ENCODE assay signal across 11 cellular contexts in genomic region chr12:109097140-109097434, GRCh38. TPM values are rescaled to one million over a fixed set of nuclear protein-coding genes. Genes with fewer than 3 reads are reported as not detected.
A peak's percentile ranks its signal among the peaks of the same experiment; 100 is the strongest.
DNase-seq lines count a peak whose midpoint lies in the region; ATAC-seq and TF ChIP-seq lines count a peak whose summit lies in the region.
"Had no signal": no experiment of that assay in that cellular context is flagged by ENCODE, and none has a peak within 500 bp of the region (broad histone marks: within the 10 kb centered on the region; RNA-seq: fewer than 3 reads in every experiment).

No MANE protein-coding gene starts in this region.

- H3K4me3 Mint-ChIP-seq in CD4-positive, CD25-positive, alpha-beta regulatory T cell, result peak overlapping the region in 3 of 4 donors; percentile 53 to 84 (median 66)
- H3K4me3 Mint-ChIP-seq in nephron, result peak overlapping the region; percentile 92 to 97 (median 95)

- no peak for TF ChIP-seq CTCF in brain microvascular endothelial cell (IDR thresholded peaks at IDR 0.05; ENCODE audit: low read depth, low read length, missing control alignments)
- no peak for TF ChIP-seq CTCF in nephron (IDR thresholded peaks at IDR 0.05; ENCODE audit: unreplicated experiment in 3 of 3)
- TF ChIP-seq CTCF in GM13976 (IDR thresholded peaks at IDR 0.05; ENCODE audit: borderline replicate concordance, control extremely low read depth, extremely low read depth, insufficient read depth, missing control alignments), result no peak

- H3K4me1 ChIP-seq in CD4-positive, CD25-positive, alpha-beta regulatory T cell (ENCODE audit: control insufficient read depth, insufficient read depth, low read length, poor library complexity, severe bottlenecking), result peaks cover 43% of the 10 kb centered on the region

- H3K4me3 ChIP-seq in CD4-positive, CD25-positive, alpha-beta regulatory T cell (ENCODE audit: low read depth, low read length), result no peak overlapping the region
- H3K4me3 ChIP-seq in Jurkat, Clone E6-1 (ENCODE audit: low read length), result peak overlapping the region; percentile 77
- H3K4me3 ChIP-seq in brain microvascular endothelial cell (ENCODE audit: low read depth, low read length), result peak overlapping the region; percentile 81

- peaks cover 6% of the 10 kb centered on the region for H3K36me3 ChIP-seq in CD4-positive, CD25-positive, alpha-beta regulatory T cell (ENCODE audit: control insufficient read depth, insufficient read depth, low read length)
- H3K36me3 ChIP-seq in brain microvascular endothelial cell (replicated peaks), result no peaks in the 10 kb centered on the region
- H3K36me3 ChIP-seq: breast epithelium had no signal

- peaks cover 4% of the 10 kb centered on the region for H3K36me3 Mint-ChIP-seq in CD4-positive, CD25-positive, alpha-beta regulatory T cell
- H3K36me3 Mint-ChIP-seq in nephron (ENCODE audit: low read depth), result peaks cover 32% of the 10 kb centered on the region

- H3K27me3 Mint-ChIP-seq in CD4-positive, CD25-positive, alpha-beta regulatory T cell, result no peaks in the 10 kb centered on the region
- H3K27me3 Mint-ChIP-seq in nephron (ENCODE audit: low read depth), result no peaks in the 10 kb centered on the region
- H3K27me3 Mint-ChIP-seq: T-helper 17 cell had no signal

- no peaks in the 10 kb centered on the region for H3K9me3 Mint-ChIP-seq in CD4-positive, CD25-positive, alpha-beta regulatory T cell
- H3K9me3 Mint-ChIP-seq in nephron, result no peaks in the 10 kb centered on the region

- H3K9me3 ChIP-seq in CD4-positive, CD25-positive, alpha-beta regulatory T cell (ENCODE audit: control insufficient read depth in 2 of 2, low read length in 2 of 2), result no peaks in the 10 kb centered on the region
- H3K9me3 ChIP-seq: breast epithelium, lower lobe of right lung had no signal

- H3K4me1 Mint-ChIP-seq in CD4-positive, CD25-positive, alpha-beta regulatory T cell, result peaks cover 10 to 53% (median 33%) of the 10 kb centered on the region in 4 donors
- H3K4me1 Mint-ChIP-seq in nephron, result peaks cover 42% of the 10 kb centered on the region

- DNase-seq in CD4-positive, CD25-positive, alpha-beta regulatory T cell, result no peak
- DNase-seq in Jurkat, Clone E6-1 (ENCODE audit: low read depth, low spot score), result no peak
- DNase-seq in brain microvascular endothelial cell, result no peak
- no peak for DNase-seq in DMS114 treated with DMSO at 0.1 percent for 48 hours (lab: John Stamatoyannopoulos, UW; ENCODE audit: unreplicated experiment)
- no peak for DNase-seq in GM13976 (ENCODE audit: low spot score)
- DNase-seq in effector CD8-positive, alpha-beta T cell (lab: John Stamatoyannopoulos, UW), result no peak
- DNase-seq: lower lobe of right lung had no signal

- in situ Hi-C loops in brain microvascular endothelial cell (cut with HindIII; ENCODE audit: low pct_ligation_motif_present, low sequenced_read_pairs) (no loop called here), GM13976 (cut with MboI; ENCODE audit: low sequenced_read_pairs, unreplicated experiment) (loop anchor here (25.0 kb wide), 3 partner anchors 210 to 535 kb away; partner anchors contain the start of genes DAO, ISCU and SART3)

- no peaks in the 10 kb centered on the region for H3K27me3 ChIP-seq in CD4-positive, CD25-positive, alpha-beta regulatory T cell (ENCODE audit: control insufficient read depth, insufficient read depth, low read length)
- H3K27me3 ChIP-seq in brain microvascular endothelial cell (replicated peaks), result no peaks in the 10 kb centered on the region
- H3K27me3 ChIP-seq: breast epithelium had no signal

- no peak overlapping the region for H3K27ac ChIP-seq in CD4-positive, CD25-positive, alpha-beta regulatory T cell (ENCODE audit: insufficient read depth, low read length, poor library complexity, severe bottlenecking)
- H3K27ac ChIP-seq in brain microvascular endothelial cell, result no peak overlapping the region
- H3K27ac ChIP-seq: breast epithelium, lower lobe of right lung had no signal

- no peak for ATAC-seq in CD4-positive, CD25-positive, alpha-beta regulatory T cell (ENCODE audit: low read depth in 2 of 2)
- no peak for ATAC-seq in GM19467 (IDR thresholded peaks at IDR 0.05; ENCODE audit: unreplicated experiment)

- no peak overlapping the region for H3K27ac Mint-ChIP-seq in CD4-positive, CD25-positive, alpha-beta regulatory T cell
- H3K27ac Mint-ChIP-seq in nephron, result peak overlapping the region in 2 of 3 experiments; percentile 64 to 97
- H3K27ac Mint-ChIP-seq: T-helper 17 cell had no signal

RNA-seq across cellular contexts. Expression of gene UNG, which starts 0.3 kb away (rescaled TPM):
- 8.9 TPM for total RNA-seq in CD4-positive, CD25-positive, alpha-beta regulatory T cell
- 10 to 100 TPM; 24.1 to 42.2 (median 37.1) TPM for polyA plus RNA-seq in CD4-positive, CD25-positive, alpha-beta regulatory T cell
- 102 TPM for polyA plus RNA-seq in Jurkat, Clone E6-1 (2012; ENCODE audit: insufficient read depth, insufficient read length)

RNA-seq across cellular contexts. Expression of gene ALKBH2, which starts 3.8 kb away (rescaled TPM):
- 8.7 TPM for total RNA-seq in CD4-positive, CD25-positive, alpha-beta regulatory T cell
- 10 to 100 TPM; 10.6 to 24.9 (median 13.5) TPM for polyA plus RNA-seq in CD4-positive, CD25-positive, alpha-beta regulatory T cell
- 82.9 TPM for polyA plus RNA-seq in Jurkat, Clone E6-1 (2012; ENCODE audit: insufficient read depth, insufficient read length)

RNA-seq across cellular contexts. Expression of gene ACACB, which starts 19.3 kb away (rescaled TPM):
- 23.5 TPM for total RNA-seq in CD4-positive, CD25-positive, alpha-beta regulatory T cell
- polyA plus RNA-seq in CD4-positive, CD25-positive, alpha-beta regulatory T cell, result 1 to 10 TPM in 2 of 4 donors, under 1 TPM in 2; 0.47 to 3.2 (median 1.1) TPM
- 6.1 TPM for polyA plus RNA-seq in Jurkat, Clone E6-1 (2012; ENCODE audit: insufficient read depth, insufficient read length)

RNA-seq across cellular contexts. Expression of gene USP30, which starts 44.7 kb away (rescaled TPM):
- 21.0 TPM for total RNA-seq in CD4-positive, CD25-positive, alpha-beta regulatory T cell
- 10 to 100 TPM; 10.7 to 14.2 (median 11.6) TPM for polyA plus RNA-seq in CD4-positive, CD25-positive, alpha-beta regulatory T cell
- 9.3 TPM for polyA plus RNA-seq in Jurkat, Clone E6-1 (2012; ENCODE audit: insufficient read depth, insufficient read length)

Comparison
In these comparisons a context has a peak if more than half of its experiments do, and no peak if none do; other contexts are left out.
1. H3K27ac Mint-ChIP-seq: peak in nephron (2 of 3); none in CD4-positive, CD25-positive, alpha-beta regulatory T cell (0 of 3).